Comparison of ENCODE assay signal across 29 cellular contexts in genomic region chr1:180489313-180489712, GRCh38.
"Had no signal": no experiment of that assay in that cellular context is flagged by ENCODE, and none has a peak within 500 bp of the region (broad histone marks: within the 10 kb centered on the region; RNA-seq: fewer than 3 reads in every experiment).

No MANE protein-coding gene starts in this region.

- H3K27ac ChIP-seq: brain microvascular endothelial cell, epithelial cell of prostate, esophagus squamous epithelium, gastrocnemius medialis, heart left ventricle had no signal

- H3K9me3 ChIP-seq: esophagus squamous epithelium, gastrocnemius medialis, heart left ventricle had no signal

- ATAC-seq: activated T-cell treated with anti-CD3 and anti-CD28 coated beads, Interleukin-2, amount 50 U/mL, for 4 hours; activated T-helper 17 cell treated with anti-CD3 and anti-CD28 coated beads, Interleukin-2, amount 50 U/mL, for 72 hours; effector memory CD8-positive, alpha-beta T cell; gastrocnemius medialis; heart left ventricle; T-helper 17 cell had no signal

- H3K4me1 ChIP-seq: esophagus squamous epithelium, gastrocnemius medialis, heart left ventricle had no signal

- H3K27me3 ChIP-seq: brain microvascular endothelial cell, esophagus squamous epithelium, gastrocnemius medialis, heart left ventricle had no signal

- DNase-seq: activated CD4-positive, alpha-beta memory T cell treated with anti-CD3 and anti-CD28 coated beads, Interleukin-2, amount 10 ng/mL, durations not matched to agents 7 days and 5 days; activated CD4-positive, alpha-beta T cell treated with anti-CD3 and anti-CD28 coated beads for 1 hour; activated CD4-positive, alpha-beta T cell treated with anti-CD3 and anti-CD28 coated beads for 4 hours; activated CD4-positive, alpha-beta T cell treated with anti-CD3 and anti-CD28 coated beads, Interleukin-2, amount 10 ng/mL, durations not matched to agents 7 days and 5 days; activated CD4-positive, alpha-beta T cell treated with anti-CD3 and anti-CD28 coated beads, Interleukin-2, amount 50 U/mL, for 4 hours; activated effector memory CD4-positive, alpha-beta T cell treated with Interleukin-2 at 50 U/mL for 16 hours; activated gamma-delta T cell treated with Interleukin-2 at 50 U/mL for 16 hours; activated naive CD4-positive, alpha-beta T cell treated with anti-CD3 and anti-CD28 coated beads, Interleukin-2, amount 50 U/mL, for 16 hours; activated naive CD4-positive, alpha-beta T cell treated with Interleukin-2 at 50 U/mL for 16 hours; activated T-cell treated with anti-CD3 and anti-CD28 coated beads, Interleukin-2, amount 50 U/mL, for 4 hours; amniotic stem cell; anterior cingulate cortex; brain microvascular endothelial cell; cortex of kidney; dermis blood vessel endothelial cell; effector CD4-positive, alpha-beta T cell; effector memory CD8-positive, alpha-beta T cell; esophagus squamous epithelium; gastrocnemius medialis; glutamatergic neuron; heart left ventricle; T-helper 1 cell; T-helper 17 cell; T1000 had no signal

- H3K4me3 ChIP-seq: esophagus squamous epithelium, gastrocnemius medialis, heart left ventricle had no signal

- FAIRE-seq: astrocyte, bronchial epithelial cell, endothelial cell of umbilical vein had no signal
